In genomic region chr5:65808818-65809217, GRCh38 we compare ENCODE assay signal across 13 cellular contexts.
A peak's percentile ranks its signal among the peaks of the same experiment; 100 is the strongest.
DNase-seq lines count a peak whose midpoint lies in the region; ATAC-seq and TF ChIP-seq lines count a peak whose summit lies in the region.
"Had no signal": no experiment of that assay in that cellular context is flagged by ENCODE, and none has a peak within 500 bp of the region (broad histone marks: within the 10 kb centered on the region; RNA-seq: fewer than 3 reads in every experiment).

No MANE protein-coding gene starts in this region.

- TF ChIP-seq POLR2A in heart left ventricle (IDR thresholded peaks at IDR 0.05) (no peak), vagina (IDR thresholded peaks at IDR 0.05) (no peak)

- WGBS in heart left ventricle, 4 donors = 93 to 98% (median 96%) methylated on average over 1 of the region's 1 CpG

- ATAC-seq in heart left ventricle = no peak
- no peak for ATAC-seq in HG03045 (IDR thresholded peaks at IDR 0.05; ENCODE audit: unreplicated experiment)
- ATAC-seq: activated CD8-positive, alpha-beta T cell treated with anti-CD3 and anti-CD28 coated beads, Interleukin-2, amount 10 ng/mL, durations not matched to agents 7 days and 5 days; naive thymus-derived CD8-positive, alpha-beta T cell had no signal

- DNase-seq in left ventricle myocardium inferior (no peak), heart left ventricle (no peak), cardiac fibroblast (ENCODE audit: low read depth in 2 of 2) (peak; percentile 25 to 56), iris pigment epithelial cell (ENCODE audit: low read depth) (peak; percentile 76), vagina (ENCODE audit: extremely low spot score in 2 of 2) (no peak), hippocampal formation (lab: John Stamatoyannopoulos, UW) (no peak), COLO829 (ENCODE audit: low spot score) (no peak)
- DNase-seq: ACHN; activated CD8-positive, alpha-beta T cell treated with anti-CD3 and anti-CD28 coated beads, Interleukin-2, amount 10 ng/mL, durations not matched to agents 7 days and 5 days; naive thymus-derived CD8-positive, alpha-beta T cell; SJCRH30; stimulated activated CD4-positive, alpha-beta T cell treated with anti-CD3 and anti-CD28 coated beads, Interleukin-2, amount 100 ng/mL, for 48 hours had no signal

- no peaks in the 10 kb centered on the region for H3K9me3 ChIP-seq in left ventricle myocardium inferior (replicated peaks)
- no peaks in the 10 kb centered on the region for H3K9me3 ChIP-seq in heart left ventricle
- H3K9me3 ChIP-seq in vagina = no peaks in the 10 kb centered on the region
- H3K9me3 ChIP-seq: SJCRH30 had no signal

- TF ChIP-seq CTCF in left ventricle myocardium inferior (IDR thresholded peaks at IDR 0.05; ENCODE audit: borderline replicate concordance) (no peak), heart left ventricle (IDR thresholded peaks at IDR 0.05) (no peak), cardiac fibroblast (IDR thresholded peaks at IDR 0.05; ENCODE audit: low read depth, low read length) (no peak), vagina (IDR thresholded peaks at IDR 0.05) (no peak)

- no peaks in the 10 kb centered on the region for H3K36me3 ChIP-seq in left ventricle myocardium inferior
- peaks cover 0 to 25% (median 6%) of the 10 kb centered on the region in 9 donors for H3K36me3 ChIP-seq in heart left ventricle
- H3K36me3 ChIP-seq in vagina = no peaks in the 10 kb centered on the region

- H3K27me3 ChIP-seq in left ventricle myocardium inferior (ENCODE audit: low read depth) (no peaks in the 10 kb centered on the region), heart left ventricle (no peaks in the 10 kb centered on the region), vagina (no peaks in the 10 kb centered on the region)
- H3K27me3 ChIP-seq: SJCRH30 had no signal

- peak overlapping the region; percentile 10 for H3K27ac ChIP-seq in left ventricle myocardium inferior (replicated peaks)
- H3K27ac ChIP-seq in heart left ventricle = peak overlapping the region in 1 of 12 donors; percentile 28
- peak overlapping the region; percentile 43 for H3K27ac ChIP-seq in vagina
- H3K27ac ChIP-seq: SJCRH30 had no signal

- intact Hi-C loops in left ventricle myocardium inferior (cut with micrococcal nuclease) (no loop called here), heart left ventricle (cut with DNase I) (no loop called here), vagina (cut with DNase I) (no loop called here)

- H3K4me1 ChIP-seq in left ventricle myocardium inferior (peaks cover 11% of the 10 kb centered on the region), heart left ventricle (peaks cover 0 to 17% (median 5%) of the 10 kb centered on the region in 12 donors), vagina (peaks cover 24% of the 10 kb centered on the region)
- H3K4me1 ChIP-seq: SJCRH30 had no signal

- H3K4me3 ChIP-seq in left ventricle myocardium inferior (no peak overlapping the region), heart left ventricle (no peak overlapping the region), cardiac fibroblast (replicated peaks in 1 of 2; ENCODE audit: low read depth in 2 of 2, low read length in 2 of 2) (no peak overlapping the region), vagina (no peak overlapping the region)
- H3K4me3 ChIP-seq: SJCRH30 had no signal

Comparison
In these comparisons a context has a peak if more than half of its experiments do, and no peak if none do; other contexts are left out.
1. DNase-seq: peak in cardiac fibroblast (2 of 2) and iris pigment epithelial cell (single experiment); none in left ventricle myocardium inferior (single experiment), heart left ventricle (0 of 5), vagina (0 of 2), hippocampal formation (0 of 2) and COLO829 (single experiment).